8 cellular contexts compared by ENCODE assay signal in the genomic region with DNA sequence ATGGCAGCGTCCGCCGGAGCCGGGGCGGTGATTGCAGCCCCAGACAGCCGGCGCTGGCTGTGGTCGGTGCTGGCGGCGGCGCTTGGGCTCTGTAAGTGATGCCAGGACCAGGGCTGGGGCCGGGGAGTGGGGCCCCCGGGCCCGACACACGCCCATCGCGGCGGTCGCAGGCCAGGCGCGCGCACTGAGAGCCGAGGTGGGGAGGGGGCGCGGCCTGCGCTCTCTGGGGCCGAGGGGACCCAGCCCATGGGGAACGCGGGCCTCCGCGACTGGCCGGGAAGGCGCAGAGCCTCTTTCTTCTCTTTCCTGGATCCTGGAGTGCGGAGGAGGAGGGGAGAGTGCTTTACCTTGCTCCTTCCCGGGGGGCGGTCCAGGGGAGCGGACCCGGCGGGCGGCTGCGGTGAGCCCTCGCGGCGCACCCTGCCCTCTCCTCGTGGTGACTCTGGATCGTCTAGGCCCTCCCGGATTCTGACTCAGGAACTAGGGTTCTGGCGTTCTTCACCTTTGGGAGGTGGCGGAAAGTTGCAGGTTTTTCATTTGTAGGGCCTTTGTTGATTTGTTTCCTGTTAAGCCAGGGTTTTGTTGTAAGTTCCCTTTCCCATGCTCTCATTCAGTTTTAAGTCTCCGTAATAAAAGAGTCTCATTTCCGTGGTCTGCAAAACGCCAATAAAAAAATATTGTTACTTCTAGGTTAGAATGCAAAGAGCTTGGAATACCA. TPM values are rescaled to one million over a fixed set of nuclear protein-coding genes. Genes with fewer than 3 reads are reported as not detected.
DNase-seq lines count a peak whose midpoint lies in the region; ATAC-seq and TF ChIP-seq lines count a peak whose summit lies in the region.

No MANE protein-coding gene starts in this region.

- peak; percentile 22 for ATAC-seq in GM18519 (IDR thresholded peaks at IDR 0.05; ENCODE audit: low FRiP score, unreplicated experiment)
- peak; percentile 32 for ATAC-seq in HG03045 (IDR thresholded peaks at IDR 0.05; ENCODE audit: unreplicated experiment)
- ATAC-seq in left ventricle myocardium superior: peak; percentile 57

- DNase-seq in AG08395 (ENCODE audit: low spot score) (peak; percentile 47), NCI-H526 treated with DMSO at 0.1 percent for 48 hours (lab: John Stamatoyannopoulos, UW) (peak; percentile 71), left ventricle myocardium superior (no peak), progenitor cell of endocrine pancreas (ENCODE audit: low spot score, unreplicated experiment) (peak; percentile 58), NCI-H2196 treated with DMSO at 0.1 percent for 48 hours (lab: John Stamatoyannopoulos, UW; ENCODE audit: unreplicated experiment) (no peak)

- H3K9me3 Mint-ChIP-seq in activated naive CD8-positive, alpha-beta T cell (ENCODE audit: low read depth): no peaks in the 10 kb centered on the region
- no peaks in the 10 kb centered on the region for H3K9me3 Mint-ChIP-seq in progenitor cell of endocrine pancreas (ENCODE audit: low read depth)

- no peaks in the 10 kb centered on the region for H3K27me3 Mint-ChIP-seq in activated naive CD8-positive, alpha-beta T cell
- H3K27me3 Mint-ChIP-seq in progenitor cell of endocrine pancreas: peaks cover 5% of the 10 kb centered on the region

- intact Hi-C loops in left ventricle myocardium superior (cut with micrococcal nuclease): loop anchor here (5.0 kb wide), 1 partner anchor 75 kb away; no protein-coding TSS in a partner anchor

- H3K27ac Mint-ChIP-seq in activated naive CD8-positive, alpha-beta T cell: peak overlapping the region; percentile 58
- peak overlapping the region; percentile 83 for H3K27ac Mint-ChIP-seq in progenitor cell of endocrine pancreas

- H3K4me1 Mint-ChIP-seq in activated naive CD8-positive, alpha-beta T cell (ENCODE audit: low read depth): peaks cover 47% of the 10 kb centered on the region
- peaks cover 49% of the 10 kb centered on the region for H3K4me1 Mint-ChIP-seq in progenitor cell of endocrine pancreas (ENCODE audit: low read depth)

- no peak for TF ChIP-seq CTCF in progenitor cell of endocrine pancreas (IDR thresholded peaks at IDR 0.05; ENCODE audit: unreplicated experiment)

- peak overlapping the region; percentile 95 for H3K4me3 Mint-ChIP-seq in activated naive CD8-positive, alpha-beta T cell
- peak overlapping the region; percentile 91 for H3K4me3 Mint-ChIP-seq in progenitor cell of endocrine pancreas (ENCODE audit: low read depth)

- no peaks in the 10 kb centered on the region for H3K36me3 Mint-ChIP-seq in activated naive CD8-positive, alpha-beta T cell
- peaks cover 6% of the 10 kb centered on the region for H3K36me3 Mint-ChIP-seq in progenitor cell of endocrine pancreas (ENCODE audit: insufficient read depth)

RNA-seq across cellular contexts. Expression of a gene that starts 0.5 kb away (rescaled TPM):
- 34.7 TPM for total RNA-seq in left ventricle myocardium superior
- total RNA-seq in progenitor cell of endocrine pancreas: 127 and 133 TPM in 2 replicates

Comparison
In these comparisons a context has a peak if more than half of its experiments do, and no peak if none do; other contexts are left out.
1. DNase-seq: peak in AG08395 (single experiment), NCI-H526 treated with DMSO at 0.1 percent for 48 hours (single experiment) and progenitor cell of endocrine pancreas (single experiment); none in left ventricle myocardium superior (single experiment) and NCI-H2196 treated with DMSO at 0.1 percent for 48 hours (single experiment).
2. Peak in every context shown above with its lines, with median percentiles within 50 percentile points of each other: ATAC-seq.